In the genomic region with DNA sequence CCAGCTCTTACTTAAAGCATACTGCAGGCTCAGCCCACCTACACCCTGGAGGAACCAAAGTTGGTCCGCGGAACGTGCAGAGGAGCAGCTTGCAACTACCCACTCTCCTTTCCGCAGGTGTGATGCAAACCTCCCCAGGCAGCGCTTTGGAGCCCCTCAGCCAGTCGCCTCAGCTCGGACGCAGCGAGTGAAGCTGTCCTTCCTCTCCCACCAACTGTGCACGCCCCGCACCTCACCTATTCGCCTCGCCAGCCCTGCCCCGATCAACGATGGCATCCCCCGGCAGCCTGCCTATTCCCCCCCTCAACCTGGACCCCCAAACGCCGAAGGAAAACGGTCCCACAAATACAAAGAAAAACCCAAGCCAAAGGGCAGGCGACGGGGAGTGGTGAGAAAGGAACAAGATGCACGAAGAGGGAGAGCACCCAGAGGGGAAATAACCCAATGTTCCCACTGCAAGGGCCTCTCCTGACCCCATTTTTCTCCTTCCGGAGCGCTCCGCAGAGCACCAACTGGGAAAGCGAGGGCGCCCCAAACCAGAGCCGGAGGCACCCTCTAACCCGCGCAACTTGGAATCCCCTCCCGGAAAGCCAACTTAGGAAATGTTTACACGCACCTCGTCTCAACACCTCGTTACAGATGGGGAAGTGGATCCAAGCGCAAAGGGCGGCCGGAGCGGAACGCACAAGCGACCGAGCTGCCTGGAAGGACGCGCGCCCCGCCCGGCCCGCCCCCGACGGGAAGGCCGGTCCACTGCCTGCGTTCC, we compare ENCODE assay signal across 8 cellular contexts.
DNase-seq lines count a peak whose midpoint lies in the region; ATAC-seq and TF ChIP-seq lines count a peak whose summit lies in the region.

No MANE protein-coding gene starts in this region.

- DNase-seq in NCI-H146 (lab: John Stamatoyannopoulos, UW) (peak; percentile 30), NCI-H146 treated with DMSO at 0.1 percent for 48 hours (lab: John Stamatoyannopoulos, UW; ENCODE audit: unreplicated experiment) (no peak), NCI-H510A (lab: John Stamatoyannopoulos, UW) (peak; percentile 20), epithelial cell of esophagus (ENCODE audit: low read depth) (peak; percentile 47), midbrain (lab: John Stamatoyannopoulos, UW) (peak; percentile 60)
- peak; percentile 77 for DNase-seq in activated CD8-positive, alpha-beta memory T cell treated with anti-CD3 and anti-CD28 coated beads, Interleukin-2, amount 50 U/mL, for 48 hours
- DNase-seq in stimulated activated naive CD8-positive, alpha-beta T cell treated with anti-CD3 and anti-CD28 coated beads, Interleukin-15, amount 100 ng/mL, for 72 hours, result peak; percentile 53 to 59

- no peak for TF ChIP-seq CTCF in epithelial cell of esophagus (IDR thresholded peaks at IDR 0.05; ENCODE audit: insufficient read depth, low read depth, low read length, missing control alignments)

- peak overlapping the region; percentile 97 to 98 for H3K4me3 Mint-ChIP-seq in stimulated activated naive CD8-positive, alpha-beta T cell treated with anti-CD3 and anti-CD28 coated beads, Interleukin-15, amount 100 ng/mL, for 72 hours

- H3K4me3 ChIP-seq in epithelial cell of esophagus (ENCODE audit: low read length), result peak overlapping the region; percentile 94

- H3K27ac Mint-ChIP-seq in stimulated activated naive CD8-positive, alpha-beta T cell treated with anti-CD3 and anti-CD28 coated beads, Interleukin-15, amount 100 ng/mL, for 72 hours, result peak overlapping the region; percentile 86 to 93

- peaks cover 41% of the 10 kb centered on the region for H3K4me1 Mint-ChIP-seq in stimulated activated naive CD8-positive, alpha-beta T cell treated with anti-CD3 and anti-CD28 coated beads, Interleukin-15, amount 100 ng/mL, for 72 hours

- no peaks in the 10 kb centered on the region for H3K9me3 Mint-ChIP-seq in stimulated activated naive CD8-positive, alpha-beta T cell treated with anti-CD3 and anti-CD28 coated beads, Interleukin-15, amount 100 ng/mL, for 72 hours

- ATAC-seq in HG02840 (IDR thresholded peaks at IDR 0.05; ENCODE audit: low FRiP score, unreplicated experiment), result peak; percentile 48
- ATAC-seq in stimulated activated naive CD8-positive, alpha-beta T cell treated with anti-CD3 and anti-CD28 coated beads, Interleukin-15, amount 100 ng/mL, for 72 hours, result peak; percentile 68

- peaks cover 6% of the 10 kb centered on the region for H3K27me3 Mint-ChIP-seq in stimulated activated naive CD8-positive, alpha-beta T cell treated with anti-CD3 and anti-CD28 coated beads, Interleukin-15, amount 100 ng/mL, for 72 hours
